In genomic region chr16:88790312-88791150, GRCh38 we compare ENCODE assay signal across 8 cellular contexts. TPM values are rescaled to one million over a fixed set of nuclear protein-coding genes. Genes with fewer than 3 reads are reported as not detected.
DNase-seq lines count a peak whose midpoint lies in the region; ATAC-seq and TF ChIP-seq lines count a peak whose summit lies in the region.

No MANE protein-coding gene starts in this region.

- H3K36me3 ChIP-seq in lower lobe of right lung (no peaks in the 10 kb centered on the region), BE2C (no peaks in the 10 kb centered on the region)

- H3K4me3 ChIP-seq in lower lobe of right lung (peak overlapping the region; percentile 22), BE2C (ENCODE audit: low read depth, low read length) (no peak overlapping the region)

- peaks cover 0 to 10% (median 3%) of the 10 kb centered on the region in 3 donors for H3K27me3 Mint-ChIP-seq in CD14-positive monocyte (ENCODE audit: low read depth in 3 of 3)
- peaks cover 4% of the 10 kb centered on the region for H3K27me3 Mint-ChIP-seq in activated T-helper 1 cell treated with anti-CD3 and anti-CD28 coated beads, Interleukin-12 subunit alpha, Interleukin-12 subunit beta, Interleukin-2, Interleukin-4 antibody, amounts not matched to agents 30 ng/mL and 10 ng/mL and 1 ng/mL, durations not matched to agents 14 hours and 24 hours and 36 hours (ENCODE audit: insufficient read depth)

- H3K4me1 ChIP-seq in lower lobe of right lung (peaks cover 43% of the 10 kb centered on the region), BE2C (no peaks in the 10 kb centered on the region)

- H3K9me3 ChIP-seq in lower lobe of right lung = no peaks in the 10 kb centered on the region
- H3K9me3 ChIP-seq in BE2C = no peaks in the 10 kb centered on the region

- H3K27ac ChIP-seq in lower lobe of right lung = peak overlapping the region; percentile 69

- H3K4me1 Mint-ChIP-seq in CD14-positive monocyte = peaks cover 62% of the 10 kb centered on the region
- peaks cover 26% of the 10 kb centered on the region for H3K4me1 Mint-ChIP-seq in activated T-helper 1 cell treated with anti-CD3 and anti-CD28 coated beads, Interleukin-12 subunit alpha, Interleukin-12 subunit beta, Interleukin-2, Interleukin-4 antibody, amounts not matched to agents 30 ng/mL and 10 ng/mL and 1 ng/mL, durations not matched to agents 14 hours and 24 hours and 36 hours (ENCODE audit: low read depth)

- no peaks in the 10 kb centered on the region for H3K36me3 Mint-ChIP-seq in CD14-positive monocyte
- no peaks in the 10 kb centered on the region for H3K36me3 Mint-ChIP-seq in activated T-helper 1 cell treated with anti-CD3 and anti-CD28 coated beads, Interleukin-12 subunit alpha, Interleukin-12 subunit beta, Interleukin-2, Interleukin-4 antibody, amounts not matched to agents 30 ng/mL and 10 ng/mL and 1 ng/mL, durations not matched to agents 14 hours and 24 hours and 36 hours (ENCODE audit: low read depth)

- DNase-seq in CD14-positive monocyte (ENCODE audit: low spot score) (no peak), NCI-H69 (lab: John Stamatoyannopoulos, UW) (peak; percentile 48), lower lobe of right lung (peak; percentile 83), BE2C (no peak), NCI-H446 (lab: John Stamatoyannopoulos, UW) (no peak)
- DNase-seq in activated T-helper 1 cell treated with anti-CD3 and anti-CD28 coated beads, Interleukin-12 subunit alpha, Interleukin-12 subunit beta, Interleukin-2, Interleukin-4 antibody, amounts not matched to agents 30 ng/mL and 10 ng/mL and 1 ng/mL, durations not matched to agents 14 hours and 24 hours and 36 hours (ENCODE audit: low spot score) = no peak

- peak; percentile 71 to 73 for ATAC-seq in lower lobe of right lung
- no peak for ATAC-seq in GM19023 (IDR thresholded peaks at IDR 0.05; ENCODE audit: unreplicated experiment)
- ATAC-seq in GM21786 (IDR thresholded peaks at IDR 0.05; ENCODE audit: unreplicated experiment) = no peak

- intact Hi-C loops in CD14-positive monocyte (cut with micrococcal nuclease) (no loop called here), lower lobe of right lung (cut with DNase I) (no loop called here)
- intact Hi-C loops in activated T-helper 1 cell treated with anti-CD3 and anti-CD28 coated beads, Interleukin-12 subunit alpha, Interleukin-12 subunit beta, Interleukin-2, Interleukin-4 antibody, amounts not matched to agents 30 ng/mL and 10 ng/mL and 1 ng/mL, durations not matched to agents 14 hours and 24 hours and 36 hours (cut with micrococcal nuclease) = no loop called here

- no peaks in the 10 kb centered on the region for H3K27me3 ChIP-seq in lower lobe of right lung (ENCODE audit: low read depth)
- H3K27me3 ChIP-seq in BE2C = peaks cover 19% of the 10 kb centered on the region

- peak overlapping the region; percentile 84 to 95 (median 88) for H3K27ac Mint-ChIP-seq in CD14-positive monocyte
- H3K27ac Mint-ChIP-seq in activated T-helper 1 cell treated with anti-CD3 and anti-CD28 coated beads, Interleukin-12 subunit alpha, Interleukin-12 subunit beta, Interleukin-2, Interleukin-4 antibody, amounts not matched to agents 30 ng/mL and 10 ng/mL and 1 ng/mL, durations not matched to agents 14 hours and 24 hours and 36 hours = peak overlapping the region; percentile 76

- TF ChIP-seq CTCF in CD14-positive monocyte (IDR thresholded peaks at IDR 0.05) (no peak), lower lobe of right lung (IDR thresholded peaks at IDR 0.05) (no peak), BE2C (IDR thresholded peaks at IDR 0.05; ENCODE audit: low read depth, low read length) (no peak)

- peak overlapping the region; percentile 61 to 82 for H3K4me3 Mint-ChIP-seq in CD14-positive monocyte
- peak overlapping the region; percentile 56 for H3K4me3 Mint-ChIP-seq in activated T-helper 1 cell treated with anti-CD3 and anti-CD28 coated beads, Interleukin-12 subunit alpha, Interleukin-12 subunit beta, Interleukin-2, Interleukin-4 antibody, amounts not matched to agents 30 ng/mL and 10 ng/mL and 1 ng/mL, durations not matched to agents 14 hours and 24 hours and 36 hours

- no peaks in the 10 kb centered on the region for H3K9me3 Mint-ChIP-seq in CD14-positive monocyte
- no peaks in the 10 kb centered on the region for H3K9me3 Mint-ChIP-seq in activated T-helper 1 cell treated with anti-CD3 and anti-CD28 coated beads, Interleukin-12 subunit alpha, Interleukin-12 subunit beta, Interleukin-2, Interleukin-4 antibody, amounts not matched to agents 30 ng/mL and 10 ng/mL and 1 ng/mL, durations not matched to agents 14 hours and 24 hours and 36 hours

RNA-seq across cellular contexts. Expression of gene PIEZO1, which starts 5.5 kb away (rescaled TPM):
- polyA plus RNA-seq in CD14-positive monocyte = 10 to 100 TPM; 10.2 to 15.0 TPM
- 214 and 217 TPM in 2 replicates for total RNA-seq in activated T-helper 1 cell treated with anti-CD3 and anti-CD28 coated beads, Interleukin-12 subunit alpha, Interleukin-12 subunit beta, Interleukin-2, Interleukin-4 antibody, amounts not matched to agents 30 ng/mL and 10 ng/mL and 1 ng/mL, durations not matched to agents 14 hours and 24 hours and 36 hours
- total RNA-seq in lower lobe of right lung = 164 TPM
- 21.7 TPM for polyA plus RNA-seq in BE2C (2012; ENCODE audit: insufficient read depth, insufficient read length, low read depth)

RNA-seq across cellular contexts. Expression of gene CDT1, which starts 13.1 kb away (rescaled TPM):
- polyA plus RNA-seq in CD14-positive monocyte = under 1 TPM; 0.07 to 0.24 TPM
- 95.4 and 97.3 TPM in 2 replicates for total RNA-seq in activated T-helper 1 cell treated with anti-CD3 and anti-CD28 coated beads, Interleukin-12 subunit alpha, Interleukin-12 subunit beta, Interleukin-2, Interleukin-4 antibody, amounts not matched to agents 30 ng/mL and 10 ng/mL and 1 ng/mL, durations not matched to agents 14 hours and 24 hours and 36 hours
- total RNA-seq in lower lobe of right lung = 3.5 TPM
- polyA plus RNA-seq in BE2C (2012; ENCODE audit: insufficient read depth, insufficient read length, low read depth) = 27.8 TPM

RNA-seq across cellular contexts. Expression of gene APRT, which starts 21.2 kb away (rescaled TPM):
- 100 to 1,000 TPM; 233 to 307 TPM for polyA plus RNA-seq in CD14-positive monocyte
- 301 and 303 TPM in 2 replicates for total RNA-seq in activated T-helper 1 cell treated with anti-CD3 and anti-CD28 coated beads, Interleukin-12 subunit alpha, Interleukin-12 subunit beta, Interleukin-2, Interleukin-4 antibody, amounts not matched to agents 30 ng/mL and 10 ng/mL and 1 ng/mL, durations not matched to agents 14 hours and 24 hours and 36 hours
- total RNA-seq in lower lobe of right lung = 87.8 TPM
- 391 TPM for polyA plus RNA-seq in BE2C (2012; ENCODE audit: insufficient read depth, insufficient read length, low read depth)

Comparison
In these comparisons a context has a peak if more than half of its experiments do, and no peak if none do; other contexts are left out.
1. DNase-seq: peak in NCI-H69 (single experiment) and lower lobe of right lung (single experiment); none in CD14-positive monocyte (single experiment), activated T-helper 1 cell treated with anti-CD3 and anti-CD28 coated beads, Interleukin-12 subunit alpha, Interleukin-12 subunit beta, Interleukin-2, Interleukin-4 antibody, amounts not matched to agents 30 ng/mL and 10 ng/mL and 1 ng/mL, durations not matched to agents 14 hours and 24 hours and 36 hours (single experiment), BE2C (single experiment) and NCI-H446 (0 of 2).
2. ATAC-seq: peak in lower lobe of right lung (2 of 2); none in GM19023 (single experiment) and GM21786 (single experiment).
3. RNA of gene CDT1, which starts 13.1 kb away (total RNA-seq): 95.4 to 97.3 TPM in activated T-helper 1 cell treated with anti-CD3 and anti-CD28 coated beads, Interleukin-12 subunit alpha, Interleukin-12 subunit beta, Interleukin-2, Interleukin-4 antibody, amounts not matched to agents 30 ng/mL and 10 ng/mL and 1 ng/mL, durations not matched to agents 14 hours and 24 hours and 36 hours; 3.5 TPM in lower lobe of right lung (single experiment); every median in the first group is over 10 times any median in the second.